Comparison of ENCODE assay signal across 16 cellular contexts in the genomic region with DNA sequence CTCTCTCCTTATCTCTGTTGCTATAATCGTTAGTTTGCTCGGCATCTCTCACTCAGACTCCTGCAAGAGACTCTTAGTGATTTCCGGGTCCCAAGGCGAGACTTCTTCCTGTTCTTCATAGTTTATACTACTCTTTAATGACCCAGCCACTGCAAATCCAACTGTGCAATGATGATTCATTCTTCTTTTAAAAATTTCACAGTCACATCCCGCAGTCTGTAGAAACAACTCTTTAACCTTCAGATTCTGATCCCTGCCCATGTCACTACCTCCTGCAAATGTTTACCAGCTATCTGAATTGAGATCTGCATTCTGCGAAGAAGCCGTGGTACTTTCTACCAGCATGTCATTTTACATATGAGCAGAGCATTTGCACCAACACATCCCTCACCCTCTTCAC. TPM values are rescaled to one million over a fixed set of nuclear protein-coding genes. Genes with fewer than 3 reads are reported as not detected.
DNase-seq lines count a peak whose midpoint lies in the region; ATAC-seq and TF ChIP-seq lines count a peak whose summit lies in the region.
"Had no signal": no experiment of that assay in that cellular context is flagged by ENCODE, and none has a peak within 500 bp of the region (broad histone marks: within the 10 kb centered on the region; RNA-seq: fewer than 3 reads in every experiment).

No MANE protein-coding gene starts in this region.

- H3K79me2 ChIP-seq in PC-3 (ENCODE audit: low read length) (no peaks in the 10 kb centered on the region), fibroblast of lung (ENCODE audit: control insufficient read depth, insufficient read depth, low read length) (peaks cover 24% of the 10 kb centered on the region)

- H3K9ac ChIP-seq in PC-3 (ENCODE audit: low read length) (no peak overlapping the region), fibroblast of lung (ENCODE audit: insufficient read depth, low read length) (no peak overlapping the region), skeletal muscle satellite cell (ENCODE audit: low read depth, low read length) (peak overlapping the region; percentile 54)

- CTCF ChIA-PET in PC-3 (lab: Charles Lee) = no interaction called here

- H3K4me3 ChIP-seq in PC-3 (ENCODE audit: low read length) (peak overlapping the region; percentile 14; the same call in 1 of the 2 replicates), fibroblast of lung (replicated peaks in 1 of 4; ENCODE audit: control extremely low read depth in 1 of 4, insufficient read depth in 1 of 4, low read depth in 3 of 4, low read length in 4 of 4) (peak overlapping the region in 1 of 4 experiments; percentile 21), skeletal muscle satellite cell (ENCODE audit: low read length) (peak overlapping the region; percentile 52)
- H3K4me3 ChIP-seq: coronary artery had no signal

- H3K4me1 ChIP-seq in PC-3 (ENCODE audit: insufficient read depth, low read length) (peaks cover 47% of the 10 kb centered on the region), fibroblast of lung (ENCODE audit: control insufficient read depth, extremely low read depth, insufficient read depth, low read length) (peaks cover 18% of the 10 kb centered on the region), skeletal muscle satellite cell (ENCODE audit: control insufficient read depth, insufficient read depth, low read length) (peaks cover 51% of the 10 kb centered on the region)

- no peaks in the 10 kb centered on the region for H4K20me1 ChIP-seq in PC-3 (ENCODE audit: low read length)
- no peaks in the 10 kb centered on the region for H4K20me1 ChIP-seq in fibroblast of lung (ENCODE audit: control insufficient read depth, extremely low read depth, insufficient read depth, low read length)

- peak; percentile 38 for ATAC-seq in PC-3

- H3K36me3 ChIP-seq in PC-3 (ENCODE audit: low read depth, low read length) (no peaks in the 10 kb centered on the region), fibroblast of lung (ENCODE audit: control insufficient read depth, insufficient read depth, low read length) (no peaks in the 10 kb centered on the region), skeletal muscle satellite cell (ENCODE audit: insufficient read depth, low read length) (peaks cover 4% of the 10 kb centered on the region)

- peak overlapping the region; percentile 57 for H3K27ac ChIP-seq in PC-3 (ENCODE audit: low read length)
- H3K27ac ChIP-seq in fibroblast of lung (ENCODE audit: insufficient read depth, low read length) = peak overlapping the region; percentile 44
- H3K27ac ChIP-seq: coronary artery had no signal

- no TSS peak for BruUV-seq in PC-3 (replicated peaks; lab: Mats Ljungman, UMichigan)

- POLR2A ChIA-PET in PC-3 (lab: Charles Lee; ENCODE audit: unreplicated experiment) = interaction anchor here (0.6 kb wide), 1 partner anchor 42 kb away, joined by 4 read pairs; no protein-coding TSS in a partner anchor

- H3K4me2 ChIP-seq in PC-3 (ENCODE audit: low read length) = peak overlapping the region; percentile 69
- H3K4me2 ChIP-seq in fibroblast of lung (ENCODE audit: extremely low read depth, insufficient read depth, low read length) = peak overlapping the region; percentile 20
- peak overlapping the region; percentile 75 for H3K4me2 ChIP-seq in skeletal muscle satellite cell (ENCODE audit: low read length)

- TF ChIP-seq CTCF in PC-3 (conservative IDR thresholded peaks at IDR 0.05; ENCODE audit: low read depth, low read length) (no peak), fibroblast of lung (conservative IDR thresholded peaks at IDR 0.05 in 1 of 2, IDR thresholded peaks at IDR 0.05 in 1 of 2; ENCODE audit: low read depth in 1 of 2, low read length in 2 of 2) (no peak)

- H3K9me2 ChIP-seq in PC-3 (replicated peaks; ENCODE audit: low read length) = no peaks in the 10 kb centered on the region

- H3K9me3 ChIP-seq in PC-3 (ENCODE audit: low read length) = no peaks in the 10 kb centered on the region
- H3K9me3 ChIP-seq in fibroblast of lung (ENCODE audit: control insufficient read depth, insufficient read depth, low read depth, low read length) = no peaks in the 10 kb centered on the region
- no peaks in the 10 kb centered on the region for H3K9me3 ChIP-seq in skeletal muscle satellite cell (replicated peaks; ENCODE audit: low read length)

- no peaks in the 10 kb centered on the region for H3K27me3 ChIP-seq in PC-3 (ENCODE audit: low read length)
- H3K27me3 ChIP-seq in fibroblast of lung (ENCODE audit: control insufficient read depth, insufficient read depth, low read length) = no peaks in the 10 kb centered on the region
- no peaks in the 10 kb centered on the region for H3K27me3 ChIP-seq in skeletal muscle satellite cell (ENCODE audit: control insufficient read depth, insufficient read depth, low read length)

- DNase-seq in GM03348 (ENCODE audit: low spot score) (peak; percentile 33), PC-3 (peak; percentile 76), fibroblast of lung (ENCODE audit: low read depth in 2 of 2) (peak; percentile 56 to 81), NCI-H1092 (lab: John Stamatoyannopoulos, UW) (no peak), NCI-H1105 treated with DMSO at 0.1 percent for 48 hours (lab: John Stamatoyannopoulos, UW) (no peak), NCI-H187 (lab: John Stamatoyannopoulos, UW) (no peak)
- DNase-seq: activated CD4-positive, alpha-beta T cell treated with anti-CD3 and anti-CD28 coated beads for 4 hours; CD4-positive, alpha-beta T cell; GOT3; MV-4-11; OCI-M1; stimulated activated CD4-positive, alpha-beta T cell treated with anti-CD3 and anti-CD28 coated beads, Interleukin-2, amount 100 ng/mL, for 48 hours; stimulated activated naive CD4-positive, alpha-beta T cell; T-helper 1 cell had no signal

- peak overlapping the region; percentile 73 for H2AFZ ChIP-seq in PC-3 (ENCODE audit: low read length)
- H2AFZ ChIP-seq in fibroblast of lung (ENCODE audit: low read length) = peak overlapping the region; percentile 49

- no peaks in the 10 kb centered on the region for H3F3A ChIP-seq in PC-3 (ENCODE audit: low read length, unreplicated experiment)

- intact Hi-C loops in PC-3 (cut with micrococcal nuclease) = loop anchor here (5.0 kb wide), 5 partner anchors 41 to 339 kb away; no protein-coding TSS in a partner anchor

RNA-seq across cellular contexts. Expression of a gene that starts 2.8 kb away (rescaled TPM):
- 1.3 and 1.8 TPM in 2 replicates for total RNA-seq in PC-3 (2014; rRNA removed)
- total RNA-seq in fibroblast of lung = 41.1 and 53.7 TPM in 2 replicates
- polyA plus RNA-seq in fibroblast of lung = 41.8 and 222 TPM in 2 replicates
- 20.8 and 139 TPM in 2 replicates for polyA plus RNA-seq in fibroblast of lung (2012)
- polyA minus RNA-seq in fibroblast of lung (ENCODE audit: low replicate concordance) = 434 and 1,829 TPM in 2 replicates
- total RNA-seq in skeletal muscle satellite cell (2012; rRNA removed) = 59.0 and 59.3 TPM in 2 replicates
- total RNA-seq: CD4-positive, alpha-beta T cell had no signal

Comparison
In these comparisons a context has a peak if more than half of its experiments do, and no peak if none do; other contexts are left out.
1. DNase-seq: peak in GM03348 (single experiment), PC-3 (single experiment) and fibroblast of lung (2 of 2); none in NCI-H1092 (single experiment), NCI-H1105 treated with DMSO at 0.1 percent for 48 hours (single experiment) and NCI-H187 (0 of 2).
2. H3K4me2 ChIP-seq: peak in every context shown above with its lines; median percentile 75 in skeletal muscle satellite cell; 69 in PC-3; 20 in fibroblast of lung.
3. RNA of a gene that starts 2.8 kb away (total RNA-seq): 41.1 to 53.7 TPM in fibroblast of lung; 1.3 to 1.8 TPM in PC-3; every median in the first group is over 10 times any median in the second.